Comparison of ENCODE assay signal across 17 cellular contexts in the genomic region with DNA sequence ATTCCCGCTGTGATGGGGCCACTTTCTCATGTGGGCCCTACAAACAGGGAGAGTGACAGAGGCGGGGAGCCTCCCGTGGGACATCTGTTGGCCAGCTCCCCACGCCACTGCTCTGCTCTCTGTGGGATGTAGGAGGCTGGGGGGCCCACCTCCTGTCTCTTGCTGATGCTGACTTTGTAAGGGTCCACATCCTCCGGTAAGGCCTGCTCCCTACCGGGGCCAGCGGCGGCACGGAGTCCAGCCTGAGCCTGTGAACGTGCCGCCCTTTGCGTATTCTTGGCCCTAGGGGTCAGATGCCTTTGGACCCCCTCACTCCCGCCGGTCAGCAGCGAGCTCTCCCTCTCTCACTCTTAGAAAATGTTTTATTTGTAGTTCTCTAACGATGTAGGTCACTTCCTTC.
DNase-seq lines count a peak whose midpoint lies in the region; ATAC-seq and TF ChIP-seq lines count a peak whose summit lies in the region.
"Had no signal": no experiment of that assay in that cellular context is flagged by ENCODE, and none has a peak within 500 bp of the region (broad histone marks: within the 10 kb centered on the region; RNA-seq: fewer than 3 reads in every experiment).

No MANE protein-coding gene starts in this region.

- H2BK5ac ChIP-seq in neuronal stem cell (ENCODE audit: low read length), result peak overlapping the region; percentile 35

- H3K36me3 ChIP-seq in A673 (ENCODE audit: insufficient read depth, low read length, poor library complexity, severe bottlenecking) (no peaks in the 10 kb centered on the region), SK-N-MC (ENCODE audit: insufficient read depth, low read length) (no peaks in the 10 kb centered on the region), neuronal stem cell (replicated peaks in 1 of 2; ENCODE audit: control insufficient read depth in 2 of 2, insufficient read depth in 2 of 2, low read length in 2 of 2) (no peaks in the 10 kb centered on the region)
- H3K36me3 ChIP-seq: BLaER1 treated with 17β-estradiol and CSF1 and Interleukin-3, amounts not matched to agents 10 nM and 100 nM had no signal

- H2BK120ac ChIP-seq in neuronal stem cell (ENCODE audit: low read depth, low read length), result no peak overlapping the region

- peaks cover 5% of the 10 kb centered on the region for H3K4me1 Mint-ChIP-seq in activated CD8-positive, alpha-beta memory T cell treated with anti-CD3 and anti-CD28 coated beads, Interleukin-2, amount 10 ng/mL, durations not matched to agents 7 days and 5 days

- no peaks in the 10 kb centered on the region for H3K9me3 Mint-ChIP-seq in activated CD8-positive, alpha-beta memory T cell treated with anti-CD3 and anti-CD28 coated beads, Interleukin-2, amount 10 ng/mL, durations not matched to agents 7 days and 5 days (ENCODE audit: low read depth)
- H3K9me3 Mint-ChIP-seq: CD4-positive, CD25-positive, alpha-beta regulatory T cell; GM23338; H9; HFFc6; IgD-negative memory B cell had no signal

- H3K4me3 Mint-ChIP-seq in activated CD8-positive, alpha-beta memory T cell treated with anti-CD3 and anti-CD28 coated beads, Interleukin-2, amount 10 ng/mL, durations not matched to agents 7 days and 5 days, result no peak overlapping the region
- H3K4me3 Mint-ChIP-seq: CD4-positive, CD25-positive, alpha-beta regulatory T cell; GM23338; H9; HFFc6; IgD-negative memory B cell had no signal

- H3K4ac ChIP-seq in neuronal stem cell (ENCODE audit: low read length), result peak overlapping the region; percentile 6

- TF ChIP-seq CTCF in A673 (conservative IDR thresholded peaks at IDR 0.05; ENCODE audit: low read depth, low read length), result no peak

- no peaks in the 10 kb centered on the region for H3K27me3 Mint-ChIP-seq in activated CD8-positive, alpha-beta memory T cell treated with anti-CD3 and anti-CD28 coated beads, Interleukin-2, amount 10 ng/mL, durations not matched to agents 7 days and 5 days
- H3K27me3 Mint-ChIP-seq: IgD-negative memory B cell had no signal

- no peak overlapping the region for H3K27ac Mint-ChIP-seq in activated CD8-positive, alpha-beta memory T cell treated with anti-CD3 and anti-CD28 coated beads, Interleukin-2, amount 10 ng/mL, durations not matched to agents 7 days and 5 days
- H3K27ac Mint-ChIP-seq: CD4-positive, CD25-positive, alpha-beta regulatory T cell; GM23338; H9; HFFc6; IgD-negative memory B cell had no signal

- H3K27ac ChIP-seq in A673 (ENCODE audit: low read depth, low read length, poor library complexity, severe bottlenecking) (no peak overlapping the region), SK-N-MC (peak overlapping the region; percentile 17; the same call in 1 of the 2 replicates), neuronal stem cell (replicated peaks; ENCODE audit: low read length) (no peak overlapping the region)

- no peak overlapping the region for H3K4me2 ChIP-seq in neuronal stem cell (ENCODE audit: insufficient read depth, low read length, poor library complexity, severe bottlenecking)
- H3K4me2 ChIP-seq: GM23338 had no signal

- no peaks in the 10 kb centered on the region for H3K9me3 ChIP-seq in A673 (ENCODE audit: low read depth, low read length, poor library complexity, severe bottlenecking)
- no peaks in the 10 kb centered on the region for H3K9me3 ChIP-seq in SK-N-MC (ENCODE audit: low read depth, low read length)
- H3K9me3 ChIP-seq in neuronal stem cell (replicated peaks in 1 of 2; ENCODE audit: control insufficient read depth in 2 of 2, insufficient read depth in 1 of 2, low read depth in 1 of 2, low read length in 2 of 2), result no peaks in the 10 kb centered on the region

- no peaks in the 10 kb centered on the region for H3K79me1 ChIP-seq in neuronal stem cell (ENCODE audit: low read depth, low read length)

- peak overlapping the region; percentile 83 for H2BK15ac ChIP-seq in neuronal stem cell (ENCODE audit: low read length)

- no peak overlapping the region for H4K91ac ChIP-seq in neuronal stem cell (ENCODE audit: low read depth, low read length, poor library complexity)

- peak overlapping the region; percentile 44 for H3K18ac ChIP-seq in neuronal stem cell (ENCODE audit: low read length)

- no TSS peak for BruUV-seq in A673 (replicated peaks; lab: Mats Ljungman, UMichigan)

- H3K27me3 ChIP-seq in A673 (replicated peaks; ENCODE audit: insufficient read depth, low read depth, low read length, poor library complexity) (no peaks in the 10 kb centered on the region), neuronal stem cell (ENCODE audit: control insufficient read depth in 3 of 3, insufficient read depth in 3 of 3, low read depth in 1 of 3, low read length in 3 of 3) (no peaks in the 10 kb centered on the region)
- H3K27me3 ChIP-seq: BLaER1 treated with 17β-estradiol and CSF1 and Interleukin-3, amounts not matched to agents 10 nM and 100 nM had no signal

- H3K9ac ChIP-seq in SK-N-MC (ENCODE audit: insufficient read length) (no peak overlapping the region), neuronal stem cell (ENCODE audit: low read depth, low read length, poor library complexity) (no peak overlapping the region)
- H3K9ac ChIP-seq: BLaER1 treated with 17β-estradiol and CSF1 and Interleukin-3, amounts not matched to agents 10 nM and 100 nM had no signal

- H3K14ac ChIP-seq in neuronal stem cell (ENCODE audit: low read length), result peak overlapping the region; percentile 85

- H3K36me3 Mint-ChIP-seq in activated CD8-positive, alpha-beta memory T cell treated with anti-CD3 and anti-CD28 coated beads, Interleukin-2, amount 10 ng/mL, durations not matched to agents 7 days and 5 days, result no peaks in the 10 kb centered on the region
- H3K36me3 Mint-ChIP-seq: IgD-negative memory B cell had no signal

- WGBS in neuronal stem cell (ENCODE audit: extremely low coverage in 2 of 2, insufficient read length in 2 of 2, insufficient replicate concordance in 1 of 2), 2 donors, result no CpG with 5 or more reads among the region's 16 CpGs

- H2BK12ac ChIP-seq in neuronal stem cell (ENCODE audit: low read length), result no peak overlapping the region

- intact Hi-C loops in A673 (cut with micrococcal nuclease; ENCODE audit: unreplicated experiment), result no loop called here

- no peak overlapping the region for H4K8ac ChIP-seq in neuronal stem cell (ENCODE audit: low read depth, low read length)

- no peak overlapping the region for H3K23ac ChIP-seq in neuronal stem cell (ENCODE audit: low read depth, low read length, poor library complexity)

- DNase-seq in activated CD8-positive, alpha-beta memory T cell treated with anti-CD3 and anti-CD28 coated beads, Interleukin-2, amount 10 ng/mL, durations not matched to agents 7 days and 5 days, result peak; percentile 36
- DNase-seq in activated CD8-positive, alpha-beta memory T cell treated with anti-CD3 and anti-CD28 coated beads, Interleukin-2, amount 50 U/mL, for 48 hours, result no peak
- peak; percentile 24 for DNase-seq in A673 (ENCODE audit: low spot score)
- DNase-seq in SK-N-MC (ENCODE audit: low read depth, low spot score), result no peak
- DNase-seq in neuronal stem cell (ENCODE audit: low spot score), result no peak
- DNase-seq: 8988T; ACHN; CD4-positive, CD25-positive, alpha-beta regulatory T cell; DMS53; GF-D8; H9; HFFc6 had no signal

- ATAC-seq in activated CD8-positive, alpha-beta memory T cell treated with anti-CD3 and anti-CD28 coated beads, Interleukin-2, amount 10 ng/mL, durations not matched to agents 7 days and 5 days, result no peak
- ATAC-seq in HG02870 (IDR thresholded peaks at IDR 0.05; ENCODE audit: unreplicated experiment) (no peak), GM21381 (IDR thresholded peaks at IDR 0.05; ENCODE audit: unreplicated experiment) (no peak)
- ATAC-seq: GM23338 had no signal

- H2AFZ ChIP-seq in neuronal stem cell (ENCODE audit: low read length), result peak overlapping the region; percentile 45
- H2AFZ ChIP-seq: GM23338 had no signal

- H2AK5ac ChIP-seq in neuronal stem cell (ENCODE audit: low read depth, low read length), result peak overlapping the region; percentile 92

- CTCF ChIA-PET in activated CD8-positive, alpha-beta memory T cell treated with anti-CD3 and anti-CD28 coated beads, Interleukin-2, amount 10 ng/mL, durations not matched to agents 7 days and 5 days (lab: Charles Lee), result no interaction called here
- CTCF ChIA-PET in A673 (lab: Charles Lee), result no interaction called here

- POLR2A ChIA-PET in A673 (lab: Charles Lee; ENCODE audit: low non-redundant PET), result no interaction called here

- H3K4me1 ChIP-seq in A673 (ENCODE audit: insufficient read depth, low read length, poor library complexity, severe bottlenecking), result peaks cover 47% of the 10 kb centered on the region
- peaks cover 0 to 12% of the 10 kb centered on the region in 2 donors for H3K4me1 ChIP-seq in neuronal stem cell (ENCODE audit: control insufficient read depth in 2 of 2, insufficient read depth in 1 of 2, low read depth in 1 of 2, low read length in 2 of 2)

- H3K4me3 ChIP-seq in A673 (ENCODE audit: low read depth, low read length, poor library complexity, severe bottlenecking), result no peak overlapping the region
- peak overlapping the region; percentile 10; the same call in 1 of the 2 replicates for H3K4me3 ChIP-seq in SK-N-MC
- no peak overlapping the region for H3K4me3 ChIP-seq in neuronal stem cell (ENCODE audit: low read length in 2 of 2)
- H3K4me3 ChIP-seq: BLaER1 treated with 17β-estradiol and CSF1 and Interleukin-3, amounts not matched to agents 10 nM and 100 nM; GM23338 had no signal

Comparison
In these comparisons a context has a peak if more than half of its experiments do, and no peak if none do; other contexts are left out.
1. DNase-seq: peak in activated CD8-positive, alpha-beta memory T cell treated with anti-CD3 and anti-CD28 coated beads, Interleukin-2, amount 10 ng/mL, durations not matched to agents 7 days and 5 days (single experiment) and A673 (single experiment); none in activated CD8-positive, alpha-beta memory T cell treated with anti-CD3 and anti-CD28 coated beads, Interleukin-2, amount 50 U/mL, for 48 hours (single experiment), SK-N-MC (single experiment) and neuronal stem cell (single experiment).